Comparison of ENCODE assay signal across 11 cellular contexts in the genomic region with DNA sequence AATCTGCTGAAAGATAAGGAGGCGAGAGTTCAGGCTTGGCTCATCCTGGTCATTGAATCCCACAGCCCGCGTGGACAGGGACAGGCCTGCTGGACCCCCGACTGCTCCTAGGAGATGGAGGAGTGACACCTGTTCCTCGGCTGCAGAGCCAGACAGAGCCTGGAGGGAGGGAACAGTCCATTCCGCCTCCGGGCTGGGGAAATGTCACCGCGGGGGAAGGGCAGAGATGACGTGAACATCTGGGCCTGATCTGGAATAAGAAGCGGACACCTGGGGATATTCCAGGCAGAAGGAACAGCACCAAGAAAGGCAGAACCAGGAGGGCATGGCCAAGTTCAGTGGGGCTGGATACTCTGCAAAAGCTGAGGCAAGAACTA. TPM values are rescaled to one million over a fixed set of nuclear protein-coding genes. Genes with fewer than 3 reads are reported as not detected.
DNase-seq lines count a peak whose midpoint lies in the region; FAIRE-seq and TF ChIP-seq lines count a peak whose summit lies in the region.
"Had no signal": no experiment of that assay in that cellular context is flagged by ENCODE, and none has a peak within 500 bp of the region (broad histone marks: within the 10 kb centered on the region; RNA-seq: fewer than 3 reads in every experiment).

No MANE protein-coding gene starts in this region.

- intact Hi-C loops in esophagus muscularis mucosa (cut with DNase I) (no loop called here), adrenal gland (cut with DNase I) (no loop called here)

- H3K9me3 Mint-ChIP-seq in activated CD4-positive, alpha-beta T cell treated with anti-CD3 and anti-CD28 coated beads, Interleukin-2, amount 10 ng/mL, durations not matched to agents 7 days and 5 days = no peaks in the 10 kb centered on the region

- H3K27ac Mint-ChIP-seq in activated CD4-positive, alpha-beta T cell treated with anti-CD3 and anti-CD28 coated beads, Interleukin-2, amount 10 ng/mL, durations not matched to agents 7 days and 5 days = no peak overlapping the region

- TF ChIP-seq POLR2A in esophagus muscularis mucosa (IDR thresholded peaks at IDR 0.05; ENCODE audit: low read depth) (no peak), adrenal gland (IDR thresholded peaks at IDR 0.05) (no peak)

- H3K36me3 ChIP-seq in esophagus muscularis mucosa (peaks cover 6 to 30% (median 23%) of the 10 kb centered on the region in 4 donors), small intestine (ENCODE audit: control insufficient read depth in 2 of 2, insufficient read depth in 2 of 2, low read length in 2 of 2) (peaks cover 0 to 3% of the 10 kb centered on the region in 2 donors), adrenal gland (replicated peaks in 1 of 2) (peaks cover 0 to 16% of the 10 kb centered on the region in 2 donors)

- DNase-seq in activated CD4-positive, alpha-beta T cell treated with anti-CD3 and anti-CD28 coated beads, Interleukin-2, amount 10 ng/mL, durations not matched to agents 7 days and 5 days = no peak
- DNase-seq in activated CD4-positive, alpha-beta T cell treated with anti-CD3 and anti-CD28 coated beads for 4 hours = no peak
- DNase-seq in RWPE1 (ENCODE audit: low spot score) = no peak
- no peak for DNase-seq in esophagus muscularis mucosa (ENCODE audit: extremely low spot score)
- peak; percentile 72 for DNase-seq in small intestine
- no peak for DNase-seq in HuH-7.5 (ENCODE audit: low spot score)
- DNase-seq in NCI-H1105 (lab: John Stamatoyannopoulos, UW) = no peak
- DNase-seq in adrenal gland = no peak
- DNase-seq: activated CD4-positive, CD25-positive, alpha-beta regulatory T cell; NCI-H510A had no signal

- no peak for TF ChIP-seq EP300 in esophagus muscularis mucosa (IDR thresholded peaks at IDR 0.05)

- WGBS in esophagus muscularis mucosa = 71% methylated on average over 11 of the region's 11 CpGs
- WGBS in small intestine, 3 donors = 42 to 61% (median 45%) methylated on average over 11 of the region's 11 CpGs
- WGBS in adrenal gland, 4 donors = 57 to 68% (median 64%) methylated on average over 11 of the region's 11 CpGs

- H3K27ac ChIP-seq in RWPE1 (peak overlapping the region; percentile 89), esophagus muscularis mucosa (replicated peaks in 1 of 4) (peak overlapping the region; percentile 89 to 94 (median 93)), small intestine (ENCODE audit: low read depth in 1 of 2, low read length in 1 of 2) (peak overlapping the region in 1 of 2 donors; percentile 90), adrenal gland (peak overlapping the region in 2 of 5 donors; percentile 95 to 96)

- no peak for FAIRE-seq in small intestine (lab: Jason Lieb, UNC)
- FAIRE-seq: GM12892 had no signal

- H3K4me1 Mint-ChIP-seq in activated CD4-positive, alpha-beta T cell treated with anti-CD3 and anti-CD28 coated beads, Interleukin-2, amount 10 ng/mL, durations not matched to agents 7 days and 5 days = peaks cover 50% of the 10 kb centered on the region

- no peaks in the 10 kb centered on the region for H3K27me3 ChIP-seq in esophagus muscularis mucosa
- no peaks in the 10 kb centered on the region for H3K27me3 ChIP-seq in small intestine (ENCODE audit: control insufficient read depth in 2 of 2, insufficient read depth in 2 of 2, low read length in 2 of 2)
- no peaks in the 10 kb centered on the region for H3K27me3 ChIP-seq in adrenal gland

- TF ChIP-seq CTCF in RWPE1 (conservative IDR thresholded peaks at IDR 0.05; ENCODE audit: low read depth) (no peak), esophagus muscularis mucosa (IDR thresholded peaks at IDR 0.05) (no peak), adrenal gland (IDR thresholded peaks at IDR 0.05) (no peak)

- H3K4me3 Mint-ChIP-seq in activated CD4-positive, alpha-beta T cell treated with anti-CD3 and anti-CD28 coated beads, Interleukin-2, amount 10 ng/mL, durations not matched to agents 7 days and 5 days = peak overlapping the region; percentile 69

- POLR2A ChIA-PET in activated CD4-positive, alpha-beta T cell treated with anti-CD3 and anti-CD28 coated beads, Interleukin-2, amount 10 ng/mL, durations not matched to agents 7 days and 5 days (lab: Charles Lee) = no interaction called here
- POLR2A ChIA-PET in RWPE1 (lab: Yijun Ruan, JAX; ENCODE audit: low non-redundant PET) = no interaction called here

- peaks cover 28% of the 10 kb centered on the region for H3K36me3 Mint-ChIP-seq in activated CD4-positive, alpha-beta T cell treated with anti-CD3 and anti-CD28 coated beads, Interleukin-2, amount 10 ng/mL, durations not matched to agents 7 days and 5 days (ENCODE audit: low read depth)

- peaks cover 31 to 45% (median 43%) of the 10 kb centered on the region in 4 donors for H3K4me1 ChIP-seq in esophagus muscularis mucosa
- H3K4me1 ChIP-seq in small intestine (ENCODE audit: control insufficient read depth in 2 of 2, insufficient read depth in 1 of 2, low read depth in 1 of 2, low read length in 1 of 2) = no peaks in the 10 kb centered on the region
- peaks cover 16 to 22% of the 10 kb centered on the region in 2 donors for H3K4me1 ChIP-seq in adrenal gland (replicated peaks in 1 of 2)

- H3K4me3 ChIP-seq in esophagus muscularis mucosa = peak overlapping the region in 2 of 4 donors; percentile 73 to 74
- H3K4me3 ChIP-seq in small intestine (ENCODE audit: low read depth in 1 of 2, low read length in 2 of 2) = peak overlapping the region in 1 of 2 donors; percentile 71
- no peak overlapping the region for H3K4me3 ChIP-seq in adrenal gland

- CTCF ChIA-PET in activated CD4-positive, alpha-beta T cell treated with anti-CD3 and anti-CD28 coated beads, Interleukin-2, amount 10 ng/mL, durations not matched to agents 7 days and 5 days (lab: Charles Lee) = interaction anchor here (2.1 to 4.2 kb wide), 5 partner anchors 8 to 65 kb away, joined by 8 to 20 read pairs (median 15); a partner anchor contains a TSS
- CTCF ChIA-PET in RWPE1 (lab: Yijun Ruan, JAX) = interaction anchor here (0.6 kb wide), 1 partner anchor 91 kb away, joined by 3 read pairs; no protein-coding TSS in a partner anchor

- H3K27me3 Mint-ChIP-seq in activated CD4-positive, alpha-beta T cell treated with anti-CD3 and anti-CD28 coated beads, Interleukin-2, amount 10 ng/mL, durations not matched to agents 7 days and 5 days = no peaks in the 10 kb centered on the region

- no peaks in the 10 kb centered on the region for H3K9me3 ChIP-seq in esophagus muscularis mucosa
- H3K9me3 ChIP-seq in small intestine (ENCODE audit: control insufficient read depth, low read depth) = no peaks in the 10 kb centered on the region
- H3K9me3 ChIP-seq in adrenal gland (replicated peaks in 1 of 3) = no peaks in the 10 kb centered on the region

RNA-seq across cellular contexts. Expression of a gene that starts 1.5 kb away (rescaled TPM):
- total RNA-seq in activated CD4-positive, alpha-beta T cell treated with anti-CD3 and anti-CD28 coated beads, Interleukin-2, amount 10 ng/mL, durations not matched to agents 7 days and 5 days = 10 to 100 TPM; 10.4 to 11.8 TPM
- total RNA-seq in esophagus muscularis mucosa (10 to 100 TPM; 15.2 to 29.6 (median 22.3) TPM), adrenal gland (10 to 100 TPM; 10.4 to 19.9 (median 15.7) TPM)
- polyA plus RNA-seq in small intestine (1 to 10 TPM; 7.6 to 9.8 (median 7.8) TPM), adrenal gland (1 to 10 TPM; 7.7 to 9.3 (median 8.4) TPM)

RNA-seq across cellular contexts. Expression of a gene that starts 6.8 kb away (rescaled TPM):
- 1 to 10 TPM; 1.9 to 2.6 TPM for total RNA-seq in activated CD4-positive, alpha-beta T cell treated with anti-CD3 and anti-CD28 coated beads, Interleukin-2, amount 10 ng/mL, durations not matched to agents 7 days and 5 days
- total RNA-seq in esophagus muscularis mucosa (10 to 100 TPM; 46.9 to 91.5 (median 64.0) TPM), adrenal gland (10 to 100 TPM; 23.2 to 53.0 (median 30.9) TPM)
- polyA plus RNA-seq in small intestine (10 to 100 TPM; 42.7 to 71.6 (median 48.9) TPM), adrenal gland (100 to 1,000 TPM in 1 of 3 donors, 10 to 100 TPM in 1, 1 to 10 TPM in 1; 8.7 to 103 (median 55.6) TPM)

RNA-seq across cellular contexts. Expression of a gene that starts 25.0 kb away (rescaled TPM):
- 10 to 100 TPM; 17.5 to 18.2 TPM for total RNA-seq in activated CD4-positive, alpha-beta T cell treated with anti-CD3 and anti-CD28 coated beads, Interleukin-2, amount 10 ng/mL, durations not matched to agents 7 days and 5 days
- 10 to 100 TPM in 3 of 4 donors, 1 to 10 TPM in 1; 8.7 to 14.0 (median 11.3) TPM for total RNA-seq in esophagus muscularis mucosa
- 1 to 10 TPM; 5.4 to 6.3 (median 6.0) TPM for polyA plus RNA-seq in small intestine
- total RNA-seq in adrenal gland = 10 to 100 TPM in 3 of 8 donors, 1 to 10 TPM in 5; 5.1 to 15.0 (median 9.8) TPM
- polyA plus RNA-seq in adrenal gland = 1 to 10 TPM; 3.6 to 9.7 (median 5.9) TPM

RNA-seq across cellular contexts. Expression of a gene that starts 38.4 kb away (rescaled TPM):
- 10 to 100 TPM; 13.3 to 13.8 TPM for total RNA-seq in activated CD4-positive, alpha-beta T cell treated with anti-CD3 and anti-CD28 coated beads, Interleukin-2, amount 10 ng/mL, durations not matched to agents 7 days and 5 days
- 10 to 100 TPM; 17.6 to 33.4 (median 23.5) TPM for total RNA-seq in esophagus muscularis mucosa
- polyA plus RNA-seq in small intestine = 10 to 100 TPM; 16.3 to 46.7 (median 32.4) TPM
- total RNA-seq in adrenal gland = 10 to 100 TPM; 10.3 to 33.2 (median 18.2) TPM
- polyA plus RNA-seq in adrenal gland = 10 to 100 TPM; 16.4 to 43.4 (median 33.9) TPM

RNA-seq across cellular contexts. Expression of a gene that starts 52.4 kb away (rescaled TPM):
- total RNA-seq in activated CD4-positive, alpha-beta T cell treated with anti-CD3 and anti-CD28 coated beads, Interleukin-2, amount 10 ng/mL, durations not matched to agents 7 days and 5 days = 10 to 100 TPM; 17.0 to 18.3 TPM
- total RNA-seq in esophagus muscularis mucosa (10 to 100 TPM in 1 of 4 donors, 1 to 10 TPM in 3; 6.8 to 10.9 (median 7.3) TPM), adrenal gland (10 to 100 TPM in 7 of 8 donors, 1 to 10 TPM in 1; 9.4 to 37.0 (median 15.4) TPM)
- polyA plus RNA-seq in small intestine (1 to 10 TPM; 1.9 to 6.0 (median 2.2) TPM), adrenal gland (10 to 100 TPM in 1 of 3 donors, 1 to 10 TPM in 2; 3.4 to 11.2 (median 8.9) TPM)

Comparison
In these comparisons a context has a peak if more than half of its experiments do, and no peak if none do; other contexts are left out.
1. RNA of a gene that starts 6.8 kb away (total RNA-seq): 46.9 to 91.5 TPM in esophagus muscularis mucosa and 23.2 to 53.0 TPM in adrenal gland; 1.9 to 2.6 TPM in activated CD4-positive, alpha-beta T cell treated with anti-CD3 and anti-CD28 coated beads, Interleukin-2, amount 10 ng/mL, durations not matched to agents 7 days and 5 days; every median in the first group is over 4 times any median in the second.